ENCODE assay signal across 1 cellular context in the genomic region with DNA sequence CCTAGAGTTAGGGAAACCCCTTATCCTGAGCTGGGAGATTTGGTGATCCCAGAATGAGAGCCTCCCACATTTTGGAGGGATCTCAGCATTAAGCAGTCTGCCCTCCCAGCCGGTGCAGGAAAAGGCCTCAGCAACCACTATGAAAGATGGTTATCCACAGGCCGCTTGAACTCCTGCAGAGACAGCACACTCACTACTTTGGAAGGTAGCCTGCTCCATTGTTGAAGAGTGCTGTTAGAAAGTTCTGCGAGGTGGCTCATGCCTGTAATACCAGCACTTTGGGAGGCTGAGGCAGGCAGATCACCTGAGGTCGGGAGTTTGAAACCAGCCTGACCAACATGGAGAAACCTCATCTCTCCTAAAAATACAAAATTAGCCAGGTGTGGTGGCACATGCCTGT. TPM values are rescaled to one million over a fixed set of nuclear protein-coding genes. Genes with fewer than 3 reads are reported as not detected.
"Had no signal": no experiment of that assay in that cellular context is flagged by ENCODE, and none has a peak within 500 bp of the region (broad histone marks: within the 10 kb centered on the region; RNA-seq: fewer than 3 reads in every experiment).

No MANE protein-coding gene starts in this region.

RNA-seq across cellular contexts. Expression of a gene that starts 48.8 kb away (rescaled TPM):
- polyA plus RNA-seq: immature natural killer cell had no signal
